In genomic region chr10:36236931-36237330, GRCh38 we compare ENCODE assay signal across 20 cellular contexts.
DNase-seq lines count a peak whose midpoint lies in the region; ATAC-seq and TF ChIP-seq lines count a peak whose summit lies in the region.
"Had no signal": no experiment of that assay in that cellular context is flagged by ENCODE, and none has a peak within 500 bp of the region (broad histone marks: within the 10 kb centered on the region; RNA-seq: fewer than 3 reads in every experiment).

No MANE protein-coding gene starts in this region.

- H3K36me3 ChIP-seq in adipocyte (ENCODE audit: control insufficient read depth, insufficient read depth, low read length, severe bottlenecking) (no peaks in the 10 kb centered on the region), heart right ventricle (no peaks in the 10 kb centered on the region)

- H3K4me1 ChIP-seq in adipocyte (ENCODE audit: control insufficient read depth, insufficient read depth, low read length) (peaks cover 7% of the 10 kb centered on the region), heart right ventricle (no peaks in the 10 kb centered on the region)
- H3K4me1 ChIP-seq: A549 had no signal

- H3K27me3 ChIP-seq in adipocyte (replicated peaks; ENCODE audit: control insufficient read depth, insufficient read depth, low read length) (no peaks in the 10 kb centered on the region), heart right ventricle (no peaks in the 10 kb centered on the region)

- H3K4me3 ChIP-seq in adipocyte (ENCODE audit: low read length) (no peak overlapping the region), fibroblast of villous mesenchyme (ENCODE audit: low read depth, low read length) (no peak overlapping the region), heart right ventricle (no peak overlapping the region)
- H3K4me3 ChIP-seq: A549 had no signal

- DNase-seq in NCI-H82 (lab: John Stamatoyannopoulos, UW) = peak; percentile 32
- no peak for DNase-seq in NCI-H82 treated with DMSO at 0.1 percent for 48 hours (lab: John Stamatoyannopoulos, UW; ENCODE audit: unreplicated experiment)
- peak; percentile 22 for DNase-seq in adipocyte (ENCODE audit: low read depth)
- peak; percentile 21 for DNase-seq in fibroblast of villous mesenchyme (ENCODE audit: low read depth)
- no peak for DNase-seq in SIG-M5 treated with dmso at 0.1 percent for 504 hours (lab: John Stamatoyannopoulos, UW; ENCODE audit: unreplicated experiment)
- no peak for DNase-seq in heart right ventricle
- DNase-seq: AML-193; CD4-positive, alpha-beta T cell; DMS153; DMS79; GDM1; GOT3; H7; HFFc6 had no signal

- no peaks in the 10 kb centered on the region for H3K9me3 ChIP-seq in adipocyte (ENCODE audit: control insufficient read depth, low read length)
- peaks cover 0 to 19% (median 0%) of the 10 kb centered on the region in 11 donors for H3K9me3 ChIP-seq in heart right ventricle

- ATAC-seq in heart right ventricle (no peak), GM19455 (IDR thresholded peaks at IDR 0.05; ENCODE audit: unreplicated experiment) (no peak)
- ATAC-seq: A549, HCT116, HepG2 had no signal

- intact Hi-C loops in heart right ventricle (cut with DNase I) = no loop called here

- H3K9ac ChIP-seq in adipocyte (ENCODE audit: low read length) = no peak overlapping the region

- H3K27ac ChIP-seq in heart right ventricle = no peak overlapping the region
- H3K27ac ChIP-seq: 22Rv1, A549, C4-2B had no signal

- 83 to 90% methylated on average over 2 of the region's 2 CpGs for WGBS in heart right ventricle, 2 donors

- TF ChIP-seq CTCF in fibroblast of villous mesenchyme (IDR thresholded peaks at IDR 0.05; ENCODE audit: insufficient read depth, low read depth, low read length) (no peak), heart right ventricle (IDR thresholded peaks at IDR 0.05) (no peak)

Comparison
In these comparisons a context has a peak if more than half of its experiments do, and no peak if none do; other contexts are left out.
1. DNase-seq: peak in NCI-H82 (single experiment), adipocyte (single experiment) and fibroblast of villous mesenchyme (single experiment); none in NCI-H82 treated with DMSO at 0.1 percent for 48 hours (single experiment), SIG-M5 treated with dmso at 0.1 percent for 504 hours (single experiment) and heart right ventricle (0 of 2).